15 cellular contexts compared by ENCODE assay signal in genomic region chr16:49658066-49658465, GRCh38.
A peak's percentile ranks its signal among the peaks of the same experiment; 100 is the strongest.
DNase-seq lines count a peak whose midpoint lies in the region; ATAC-seq, FAIRE-seq and TF ChIP-seq lines count a peak whose summit lies in the region.
"Had no signal": no experiment of that assay in that cellular context is flagged by ENCODE, and none has a peak within 500 bp of the region (broad histone marks: within the 10 kb centered on the region; RNA-seq: fewer than 3 reads in every experiment).

No MANE protein-coding gene starts in this region.

- no peak overlapping the region for H4K8ac ChIP-seq in neuronal stem cell (ENCODE audit: low read depth, low read length)

- H3K9me3 ChIP-seq in HepG2 (ENCODE audit: low read length) (no peaks in the 10 kb centered on the region), right lobe of liver (no peaks in the 10 kb centered on the region), mucosa of descending colon (no peaks in the 10 kb centered on the region), neuronal stem cell (replicated peaks in 1 of 2; ENCODE audit: control insufficient read depth in 2 of 2, insufficient read depth in 1 of 2, low read depth in 1 of 2, low read length in 2 of 2) (no peaks in the 10 kb centered on the region)
- H3K9me3 ChIP-seq: BLaER1 treated with 17β-estradiol and CSF1 and Interleukin-3, amounts not matched to agents 10 nM and 100 nM; HAP-1 had no signal

- no peak overlapping the region for H3K27ac ChIP-seq in HepG2 (ENCODE audit: extremely low read length, insufficient read depth, low read length)
- H3K27ac ChIP-seq in right lobe of liver: no peak overlapping the region
- H3K27ac ChIP-seq in neuronal stem cell (replicated peaks; ENCODE audit: low read length): no peak overlapping the region
- H3K27ac ChIP-seq: BLaER1 treated with 17β-estradiol and CSF1 and Interleukin-3, amounts not matched to agents 10 nM and 100 nM had no signal

- H3K14ac ChIP-seq in neuronal stem cell (ENCODE audit: low read length): no peak overlapping the region

- no peak for DNase-seq in HepG2 (ENCODE audit: low spot score)
- DNase-seq in right lobe of liver: no peak
- peak in 1 of 3 donors; percentile 17 for DNase-seq in mucosa of descending colon
- DNase-seq in neuronal stem cell (ENCODE audit: low spot score): no peak
- DNase-seq in central memory CD4-positive, alpha-beta T cell: no peak
- no peak for DNase-seq in activated CD4-positive, alpha-beta T cell treated with anti-CD3 and anti-CD28 coated beads for 1 hour
- DNase-seq in NCI-H510A (lab: John Stamatoyannopoulos, UW): no peak
- DNase-seq: 8988T; Calu3; CD8-positive, alpha-beta T cell; DMS79 treated with DMSO at 0.1 percent for 48 hours; GF-D8 had no signal

- intact Hi-C loops in HepG2 (cut with micrococcal nuclease; ENCODE audit: unreplicated experiment): no loop called here
- intact Hi-C loops in right lobe of liver (cut with DNase I): no loop called here
- intact Hi-C loops in mucosa of descending colon (cut with DNase I, micrococcal nuclease): no loop called here

- no peak overlapping the region for H2BK5ac ChIP-seq in neuronal stem cell (ENCODE audit: low read length)

- FAIRE-seq in HepG2 (lab: Jason Lieb, UNC): no peak
- FAIRE-seq: H1 had no signal

- H2AFZ ChIP-seq in HepG2 (ENCODE audit: low read length): no peak overlapping the region
- no peak overlapping the region for H2AFZ ChIP-seq in neuronal stem cell (ENCODE audit: low read length)

- no peak overlapping the region for H2BK120ac ChIP-seq in neuronal stem cell (ENCODE audit: low read depth, low read length)

- H3K23ac ChIP-seq in neuronal stem cell (ENCODE audit: low read depth, low read length, poor library complexity): no peak overlapping the region

- H3K36me3 ChIP-seq in HepG2 (replicated peaks in 1 of 2; ENCODE audit: control insufficient read depth in 1 of 2, insufficient read depth in 2 of 2, low read length in 2 of 2) (no peaks in the 10 kb centered on the region), right lobe of liver (no peaks in the 10 kb centered on the region), mucosa of descending colon (ENCODE audit: low read depth) (no peaks in the 10 kb centered on the region), neuronal stem cell (replicated peaks in 1 of 2; ENCODE audit: control insufficient read depth in 2 of 2, insufficient read depth in 2 of 2, low read length in 2 of 2) (peaks cover 0 to 1% of the 10 kb centered on the region in 2 donors)
- H3K36me3 ChIP-seq: BLaER1 treated with 17β-estradiol and CSF1 and Interleukin-3, amounts not matched to agents 10 nM and 100 nM; HAP-1 had no signal

- no peaks in the 10 kb centered on the region for H3K79me2 ChIP-seq in HepG2 (ENCODE audit: insufficient read depth, low read length)

- H3K18ac ChIP-seq in neuronal stem cell (ENCODE audit: low read length): no peak overlapping the region

- POLR2A ChIA-PET in HepG2 (lab: Yijun Ruan, JAX): no interaction called here

- no peak overlapping the region for H2BK12ac ChIP-seq in neuronal stem cell (ENCODE audit: low read length)

- TF ChIP-seq POLR2A in HepG2 (IDR thresholded peaks at IDR 0.05; ENCODE audit: insufficient read depth in 1 of 2, low read depth in 2 of 2, low read length in 2 of 2) (no peak), right lobe of liver (IDR thresholded peaks at IDR 0.05) (no peak)

- no peak overlapping the region for H2BK15ac ChIP-seq in neuronal stem cell (ENCODE audit: low read length)

- H3K27me3 ChIP-seq in HepG2 (ENCODE audit: control insufficient read depth in 1 of 2, insufficient read depth in 2 of 2, low read length in 2 of 2) (peaks cover 0 to 9% of the 10 kb centered on the region in 2 experiments; a peak in 3 of 5 replicates), right lobe of liver (no peaks in the 10 kb centered on the region), neuronal stem cell (ENCODE audit: control insufficient read depth in 3 of 3, insufficient read depth in 3 of 3, low read depth in 1 of 3, low read length in 3 of 3) (no peaks in the 10 kb centered on the region)
- H3K27me3 ChIP-seq: BLaER1 treated with 17β-estradiol and CSF1 and Interleukin-3, amounts not matched to agents 10 nM and 100 nM had no signal

- H3K4me3 ChIP-seq in HepG2 (replicated peaks in 1 of 3; ENCODE audit: insufficient read depth in 1 of 3, low read depth in 2 of 3, low read length in 3 of 3): no peak overlapping the region
- no peak overlapping the region for H3K4me3 ChIP-seq in right lobe of liver
- no peak overlapping the region for H3K4me3 ChIP-seq in mucosa of descending colon
- H3K4me3 ChIP-seq in neuronal stem cell (ENCODE audit: low read length in 2 of 2): no peak overlapping the region
- H3K4me3 ChIP-seq: BLaER1 treated with 17β-estradiol and CSF1 and Interleukin-3, amounts not matched to agents 10 nM and 100 nM; HAP-1 had no signal

- peaks cover 7% of the 10 kb centered on the region for H3K79me1 ChIP-seq in neuronal stem cell (ENCODE audit: low read depth, low read length)

- no TSS peak for BruUV-seq in HepG2 (replicated peaks; lab: Mats Ljungman, UMichigan)

- CTCF ChIA-PET in HepG2 (lab: Yijun Ruan, JAX; ENCODE audit: low intra/inter-chr PET ratio, low total read pairs): no interaction called here

- no peak overlapping the region for H3K4me2 ChIP-seq in HepG2 (ENCODE audit: low read depth, low read length)
- no peak overlapping the region for H3K4me2 ChIP-seq in neuronal stem cell (ENCODE audit: insufficient read depth, low read length, poor library complexity, severe bottlenecking)

- H3K4ac ChIP-seq in neuronal stem cell (ENCODE audit: low read length): no peak overlapping the region

- TF ChIP-seq CTCF in HepG2 (CRISPR knock-in tag; IDR thresholded peaks at IDR 0.05): no peak
- TF ChIP-seq CTCF in right lobe of liver (IDR thresholded peaks at IDR 0.05): no peak
- TF ChIP-seq CTCF in mucosa of descending colon (IDR thresholded peaks at IDR 0.05): no peak

- WGBS in HepG2 (ENCODE audit: low lambda C conversion rate): 26% methylated on average over 7 of the region's 8 CpGs
- 80% methylated on average over 1 of the region's 8 CpGs for WGBS in right lobe of liver (ENCODE audit: insufficient coverage, low coverage, low lambda C conversion rate, missing lambda C conversion rate)
- WGBS in neuronal stem cell (ENCODE audit: extremely low coverage in 2 of 2, insufficient read length in 2 of 2, insufficient replicate concordance in 1 of 2), 2 donors: no CpG with 5 or more reads among the region's 8 CpGs

- ATAC-seq in HepG2 (peak; percentile 18; the same call in 2 of the 3 replicates), right lobe of liver (no peak), mucosa of descending colon (peak; percentile 16)
- ATAC-seq: CD8-positive, alpha-beta T cell had no signal

- in situ Hi-C loops in HepG2 (cut with HindIII; ENCODE audit: extremely low pct_ligation_motif_present, low pct_unique_long_range_greater_than_20kb): no loop called here

- H4K91ac ChIP-seq in neuronal stem cell (ENCODE audit: low read depth, low read length, poor library complexity): peak overlapping the region; percentile 89

- H3K9ac ChIP-seq in HepG2 (ENCODE audit: insufficient read depth, low read depth, low read length): no peak overlapping the region
- H3K9ac ChIP-seq in neuronal stem cell (ENCODE audit: low read depth, low read length, poor library complexity): peak overlapping the region; percentile 50
- H3K9ac ChIP-seq: BLaER1 treated with 17β-estradiol and CSF1 and Interleukin-3, amounts not matched to agents 10 nM and 100 nM had no signal

- no peak for TF ChIP-seq RAD21 in HepG2 (CRISPR knock-in tag; IDR thresholded peaks at IDR 0.05)

- H4K20me1 ChIP-seq in HepG2 (ENCODE audit: insufficient read depth, low read length): 0 out of 2 replicates have a peak, but pooled peaks cover 7% of the 10 kb centered on the region

- H3K4me1 ChIP-seq in HepG2 (ENCODE audit: insufficient read depth, low read length) (no peaks in the 10 kb centered on the region), right lobe of liver (no peaks in the 10 kb centered on the region), mucosa of descending colon (ENCODE audit: low read depth) (no peaks in the 10 kb centered on the region), neuronal stem cell (ENCODE audit: control insufficient read depth in 2 of 2, insufficient read depth in 1 of 2, low read depth in 1 of 2, low read length in 2 of 2) (peaks cover 0 to 12% of the 10 kb centered on the region in 2 donors)

- H2AK5ac ChIP-seq in neuronal stem cell (ENCODE audit: low read depth, low read length): peak overlapping the region; percentile 47

- TF ChIP-seq EP300 in HepG2 (IDR thresholded peaks at IDR 0.05; ENCODE audit: low read depth in 2 of 2, low read length in 2 of 2) (no peak), HepG2 (CRISPR knock-in tag; IDR thresholded peaks at IDR 0.05; ENCODE audit: borderline replicate concordance) (no peak)

TF ChIP-seq in HepG2, 621 proteins besides CTCF, POLR2A, EP300 and RAD21 (continues in another document):
- no peak for TF ChIP-seq ZXDC (CRISPR knock-in tag; IDR thresholded peaks at IDR 0.05)
- TF ChIP-seq TRIM24 (CRISPR knock-in tag; IDR thresholded peaks at IDR 0.05): no peak
- TF ChIP-seq ZNF83 (CRISPR knock-in tag; IDR thresholded peaks at IDR 0.05; ENCODE audit: borderline replicate concordance): no peak
- no peak for TF ChIP-seq HMG20B (CRISPR knock-in tag; conservative IDR thresholded peaks at IDR 0.05)
- no peak for TF ChIP-seq KLF11 (CRISPR knock-in tag; IDR thresholded peaks at IDR 0.05)
- no peak for TF ChIP-seq ZNF841 (CRISPR knock-in tag; IDR thresholded peaks at IDR 0.05; ENCODE audit: borderline replicate concordance)

Comparison
In these comparisons a context has a peak if more than half of its experiments do, and no peak if none do; other contexts are left out.
1. ATAC-seq: peak in HepG2 (single experiment) and mucosa of descending colon (single experiment); none in right lobe of liver (0 of 4).